Comparison of ENCODE assay signal across 2 cellular contexts in genomic region chr7:157817944-157818700, GRCh38.
TF ChIP-seq lines count a peak whose summit lies in the region.

No MANE protein-coding gene starts in this region.

TF ChIP-seq in K562, 482 proteins besides CTCF, POLR2A, EP300 and RAD21 (continued from another document):
- TF ChIP-seq ZKSCAN3 (CRISPR knock-in tag; IDR thresholded peaks at IDR 0.05) (no peak), THRB (CRISPR knock-in tag; conservative IDR thresholded peaks at IDR 0.05) (no peak), SMAD3 (CRISPR knock-in tag; conservative IDR thresholded peaks at IDR 0.05) (no peak), MAX (CRISPR knock-in tag; IDR thresholded peaks at IDR 0.05) (0 out of 2 replicates have a peak, but pooled peaks have one; percentile 18), ETS2 (tag; IDR thresholded peaks at IDR 0.05; ENCODE audit: borderline replicate concordance, poor library complexity, severe bottlenecking) (no peak), YBX1 (IDR thresholded peaks at IDR 0.05) (no peak), KDM4B (IDR thresholded peaks at IDR 0.05; ENCODE audit: borderline replicate concordance in 2 of 2, low read depth in 1 of 2) (no peak), ARID2 (IDR thresholded peaks at IDR 0.05) (0 out of 2 replicates have a peak, but pooled peaks have one; percentile 38), HDAC1 (IDR thresholded peaks at IDR 0.05) (0 out of 4 replicates have a peak, but pooled peaks of 1 of the 2 experiments have one; percentile 17), ZNF324 (CRISPR knock-in tag; IDR thresholded peaks at IDR 0.05) (no peak)

TF ChIP-seq in HepG2, 621 proteins besides CTCF, POLR2A, EP300 and RAD21 (continued from another document):
- TF ChIP-seq MNT (IDR thresholded peaks at IDR 0.05) (peak; percentile 78), KDM6A (CRISPR knock-in tag; IDR thresholded peaks at IDR 0.05; ENCODE audit: low read depth) (no peak)
